In the genomic region with DNA sequence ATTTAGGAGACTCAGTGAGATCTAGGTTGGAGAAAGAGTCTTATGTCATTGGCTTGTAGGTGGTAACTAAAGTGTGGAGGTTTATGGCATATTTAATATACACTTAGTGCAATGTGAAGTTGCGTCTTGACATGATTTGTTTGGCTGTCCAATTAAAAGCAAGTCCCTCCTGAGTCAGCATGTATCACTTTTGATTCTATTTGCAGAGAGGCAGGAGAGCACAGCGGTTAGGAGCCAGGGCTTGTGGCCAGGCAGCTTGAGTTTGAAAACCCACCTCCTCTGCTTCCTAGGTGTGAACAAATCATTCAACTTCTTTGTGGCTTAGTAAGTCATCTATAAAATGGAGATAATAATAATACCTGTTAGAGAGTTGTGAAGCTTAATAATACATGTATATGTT, we compare ENCODE assay signal across 8 cellular contexts.
"Had no signal": no experiment of that assay in that cellular context is flagged by ENCODE, and none has a peak within 500 bp of the region (broad histone marks: within the 10 kb centered on the region; RNA-seq: fewer than 3 reads in every experiment).

No MANE protein-coding gene starts in this region.

- H3K4me3 Mint-ChIP-seq: HFFc6 had no signal

- H3K36me3 ChIP-seq: HAP-1 had no signal

- ATAC-seq: HCT116, K562 had no signal

- H3K4me3 ChIP-seq: GM23248, HAP-1, K562 had no signal

- H3K27ac Mint-ChIP-seq: HFFc6 had no signal

- H3K27ac ChIP-seq: GM23248 had no signal

- DNase-seq: GM23248, GOT3, H7, HFFc6, IMR-90 had no signal

- H2AFZ ChIP-seq: GM23248 had no signal

- H3K9ac ChIP-seq: GM23248 had no signal

- H3K9me3 ChIP-seq: HAP-1 had no signal
